ENCODE assay signal across 8 cellular contexts in genomic region chr10:77836299-77836820, GRCh38.
A peak's percentile ranks its signal among the peaks of the same experiment; 100 is the strongest.
DNase-seq lines count a peak whose midpoint lies in the region; ATAC-seq and TF ChIP-seq lines count a peak whose summit lies in the region.

No MANE protein-coding gene starts in this region.

- CTCF ChIA-PET in SK-N-SH (lab: Yijun Ruan, JAX) = interaction anchor here (0.5 to 2.7 kb wide), 2 partner anchors 11 to 124 kb away, joined by 3 to 12 read pairs; no protein-coding TSS in a partner anchor

- no peak for TF ChIP-seq EP300 in SK-N-SH (IDR thresholded peaks at IDR 0.05; ENCODE audit: borderline replicate concordance in 1 of 2, low read depth in 1 of 2, low read length in 1 of 2)

- WGBS in SK-N-SH (ENCODE audit: low lambda C conversion rate) = 87% methylated on average over 11 of the region's 11 CpGs

- no peak overlapping the region for H2AFZ ChIP-seq in SK-N-SH (ENCODE audit: low read depth)

- H3K9me3 ChIP-seq in subcutaneous abdominal adipose tissue (ENCODE audit: control insufficient read depth in 5 of 5, low read length in 5 of 5) = no peaks in the 10 kb centered on the region
- no peaks in the 10 kb centered on the region for H3K9me3 ChIP-seq in SK-N-SH

- H3K4me1 ChIP-seq in subcutaneous abdominal adipose tissue (ENCODE audit: control insufficient read depth in 5 of 5, insufficient read depth in 5 of 5, low read length in 5 of 5) = peaks cover 3 to 22% (median 7%) of the 10 kb centered on the region in 5 donors
- peaks cover 0 to 22% of the 10 kb centered on the region in 2 experiments; a peak in 1 of 4 replicates for H3K4me1 ChIP-seq in SK-N-SH (ENCODE audit: control insufficient read depth in 1 of 2, insufficient read depth in 2 of 2, low read depth in 1 of 2, low read length in 1 of 2)

- no peaks in the 10 kb centered on the region for H3K79me2 ChIP-seq in SK-N-SH (ENCODE audit: insufficient read depth)

- H3K27me3 ChIP-seq in subcutaneous abdominal adipose tissue (ENCODE audit: control insufficient read depth in 5 of 5, insufficient read depth in 4 of 5, low read length in 5 of 5) = no peaks in the 10 kb centered on the region
- no peaks in the 10 kb centered on the region for H3K27me3 ChIP-seq in SK-N-SH (ENCODE audit: insufficient read depth)

- H3K4me3 Mint-ChIP-seq in dendritic cell treated with granulocyte-macrophage colony-stimulating factor and Interleukin-4, amounts not matched to agents 40 ng/mL and 50 ng/mL, for 4 days = no peak overlapping the region
- H3K4me3 Mint-ChIP-seq in nephron = peak overlapping the region in 1 of 3 experiments; percentile 6

- POLR2A ChIA-PET in SK-N-SH (lab: Yijun Ruan, JAX) = no interaction called here

- H3K9me3 Mint-ChIP-seq in dendritic cell treated with granulocyte-macrophage colony-stimulating factor and Interleukin-4, amounts not matched to agents 40 ng/mL and 50 ng/mL, for 4 days = no peaks in the 10 kb centered on the region
- H3K9me3 Mint-ChIP-seq in nephron = no peaks in the 10 kb centered on the region

- no peaks in the 10 kb centered on the region for H3K36me3 Mint-ChIP-seq in dendritic cell treated with granulocyte-macrophage colony-stimulating factor and Interleukin-4, amounts not matched to agents 40 ng/mL and 50 ng/mL, for 4 days (ENCODE audit: low read depth)
- H3K36me3 Mint-ChIP-seq in nephron (ENCODE audit: low read depth) = peaks cover 60% of the 10 kb centered on the region

- H4K20me1 ChIP-seq in SK-N-SH (ENCODE audit: insufficient read depth) = no peaks in the 10 kb centered on the region

- no peak for TF ChIP-seq CTCF in nephron (IDR thresholded peaks at IDR 0.05; ENCODE audit: unreplicated experiment in 3 of 3)
- TF ChIP-seq CTCF in SK-N-SH (IDR thresholded peaks at IDR 0.05) = no peak

- H3K27me3 Mint-ChIP-seq in dendritic cell treated with granulocyte-macrophage colony-stimulating factor and Interleukin-4, amounts not matched to agents 40 ng/mL and 50 ng/mL, for 4 days = no peaks in the 10 kb centered on the region
- H3K27me3 Mint-ChIP-seq in nephron (ENCODE audit: low read depth) = no peaks in the 10 kb centered on the region

- ATAC-seq in GM19023 (IDR thresholded peaks at IDR 0.05; ENCODE audit: unreplicated experiment) = peak; percentile 53

- peak overlapping the region; percentile 81 for H3K27ac Mint-ChIP-seq in dendritic cell treated with granulocyte-macrophage colony-stimulating factor and Interleukin-4, amounts not matched to agents 40 ng/mL and 50 ng/mL, for 4 days
- peak overlapping the region; percentile 26 to 56 (median 34) for H3K27ac Mint-ChIP-seq in nephron

- DNase-seq in KG1 (lab: John Stamatoyannopoulos, UW) (peak; percentile 83), NCI-H2196 (lab: John Stamatoyannopoulos, UW; ENCODE audit: unreplicated experiment) (no peak), SK-N-SH (no peak)
- peak; percentile 31 for DNase-seq in activated CD4-positive, alpha-beta T cell treated with anti-CD3 and anti-CD28 coated beads for 1 hour

- H3K4me2 ChIP-seq in SK-N-SH = no peak overlapping the region

- intact Hi-C loops in dendritic cell treated with granulocyte-macrophage colony-stimulating factor and Interleukin-4, amounts not matched to agents 40 ng/mL and 50 ng/mL, for 4 days (cut with micrococcal nuclease) = no loop called here

- no peaks in the 10 kb centered on the region for H3K9me2 ChIP-seq in SK-N-SH

- H3K4me3 ChIP-seq in subcutaneous abdominal adipose tissue (ENCODE audit: low read depth in 1 of 5, low read length in 5 of 5) = peak overlapping the region in 3 of 5 donors; percentile 11 to 30 (median 30)
- H3K4me3 ChIP-seq in SK-N-SH (ENCODE audit: low read depth in 2 of 2, low read length in 1 of 2) = no peak overlapping the region

- H3K9ac ChIP-seq in subcutaneous abdominal adipose tissue (ENCODE audit: low read length in 5 of 5) = no peak overlapping the region
- H3K9ac ChIP-seq in SK-N-SH = no peak overlapping the region

- TF ChIP-seq RAD21 in SK-N-SH (IDR thresholded peaks at IDR 0.05; ENCODE audit: low read length) = no peak

- no peaks in the 10 kb centered on the region for H3F3A ChIP-seq in SK-N-SH (replicated peaks; ENCODE audit: insufficient read depth)

- no peak overlapping the region for H3K27ac ChIP-seq in subcutaneous abdominal adipose tissue (ENCODE audit: low read depth, low read length)
- no peak overlapping the region for H3K27ac ChIP-seq in SK-N-SH (ENCODE audit: low read depth in 2 of 2, low read length in 1 of 2)

- peaks cover 8% of the 10 kb centered on the region for H3K4me1 Mint-ChIP-seq in dendritic cell treated with granulocyte-macrophage colony-stimulating factor and Interleukin-4, amounts not matched to agents 40 ng/mL and 50 ng/mL, for 4 days (ENCODE audit: low read depth)
- peaks cover 20% of the 10 kb centered on the region for H3K4me1 Mint-ChIP-seq in nephron

- H3K36me3 ChIP-seq in subcutaneous abdominal adipose tissue (ENCODE audit: control insufficient read depth in 5 of 5, insufficient read depth in 5 of 5, low read length in 5 of 5) (peaks cover 3 to 66% (median 49%) of the 10 kb centered on the region in 5 donors), SK-N-SH (replicated peaks in 1 of 2; ENCODE audit: control insufficient read depth in 1 of 2, insufficient read depth in 2 of 2, low read length in 1 of 2) (peaks cover 25 to 55% of the 10 kb centered on the region in 2 experiments)

TF ChIP-seq in SK-N-SH, 30 proteins besides CTCF, POLR2A, EP300 and RAD21:
- TF ChIP-seq SIN3A (IDR thresholded peaks at IDR 0.05; ENCODE audit: borderline replicate concordance, low read depth, low read length) (no peak), CHD2 (IDR thresholded peaks at IDR 0.05; ENCODE audit: low read length, partially characterized antibody) (no peak), FOXM1 (IDR thresholded peaks at IDR 0.05; ENCODE audit: low read depth) (no peak), RFX5 (IDR thresholded peaks at IDR 0.05; ENCODE audit: low read length) (no peak), GABPA (IDR thresholded peaks at IDR 0.05; ENCODE audit: low read depth) (no peak), ZBTB33 (IDR thresholded peaks at IDR 0.05; ENCODE audit: borderline replicate concordance, low read depth) (no peak), PBX3 (IDR thresholded peaks at IDR 0.05) (no peak), POLR2AphosphoS5 (IDR thresholded peaks at IDR 0.05; ENCODE audit: low read depth, low read length) (no peak), MXI1 (IDR thresholded peaks at IDR 0.05; ENCODE audit: low read depth, low read length) (no peak), FOXJ3 (CRISPR knock-in tag; IDR thresholded peaks at IDR 0.05) (no peak), NRF1 (IDR thresholded peaks at IDR 0.05; ENCODE audit: low read depth, low read length) (no peak), TCF12 (IDR thresholded peaks at IDR 0.05) (no peak), NFIC (IDR thresholded peaks at IDR 0.05; ENCODE audit: borderline replicate concordance) (no peak), REST (IDR thresholded peaks at IDR 0.05; ENCODE audit: low read depth, low read length) (no peak)

Comparison
In these comparisons a context has a peak if more than half of its experiments do, and no peak if none do; other contexts are left out.
1. DNase-seq: peak in KG1 (single experiment) and activated CD4-positive, alpha-beta T cell treated with anti-CD3 and anti-CD28 coated beads for 1 hour (single experiment); none in NCI-H2196 (single experiment) and SK-N-SH (single experiment).
2. H3K4me3 ChIP-seq: peak in subcutaneous abdominal adipose tissue (3 of 5); none in SK-N-SH (0 of 2).